In the genomic region with DNA sequence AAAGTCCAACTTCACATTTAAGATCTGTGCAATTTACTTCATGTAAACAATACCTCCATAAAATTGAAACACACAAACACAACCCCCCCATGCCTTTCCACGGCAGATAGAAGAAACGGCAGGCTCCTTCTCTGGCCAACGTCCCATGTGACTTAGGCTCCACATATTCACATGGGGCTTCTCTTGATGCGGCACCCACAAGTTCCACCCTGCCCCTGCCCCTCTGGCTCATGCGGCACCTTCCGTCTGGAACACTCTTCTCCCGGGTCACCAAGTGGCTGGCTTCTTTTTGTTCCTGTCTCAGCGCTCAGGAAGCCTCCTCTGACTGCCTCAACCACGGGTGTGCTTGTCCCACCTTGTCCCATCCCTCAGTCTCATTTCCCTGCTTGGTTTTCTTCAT, we compare ENCODE assay signal across 20 cellular contexts. TPM values are rescaled to one million over a fixed set of nuclear protein-coding genes. Genes with fewer than 3 reads are reported as not detected.
DNase-seq lines count a peak whose midpoint lies in the region; ATAC-seq, FAIRE-seq and TF ChIP-seq lines count a peak whose summit lies in the region.
"Had no signal": no experiment of that assay in that cellular context is flagged by ENCODE, and none has a peak within 500 bp of the region (broad histone marks: within the 10 kb centered on the region; RNA-seq: fewer than 3 reads in every experiment).

No MANE protein-coding gene starts in this region.

- peak overlapping the region; percentile 5 to 24 for H3K27ac Mint-ChIP-seq in natural killer cell
- peak overlapping the region in 1 of 2 donors; percentile 84 for H3K27ac Mint-ChIP-seq in natural killer cell treated with Interleukin-12 subunit alpha and Interleukin-12 subunit beta and Interleukin-15 and Interleukin-18, amount 100 ng/mL, for 72 hours
- peak overlapping the region; percentile 69 for H3K27ac Mint-ChIP-seq in stimulated activated effector memory CD8-positive, alpha-beta T cell treated with anti-CD3 and anti-CD28 coated beads, Interleukin-12 subunit alpha, Interleukin-12 subunit beta, amount 100 ng/mL, for 72 hours
- H3K27ac Mint-ChIP-seq: H9 had no signal

- H3K36me3 Mint-ChIP-seq in natural killer cell, result no peaks in the 10 kb centered on the region
- no peaks in the 10 kb centered on the region for H3K36me3 Mint-ChIP-seq in natural killer cell treated with Interleukin-12 subunit alpha and Interleukin-12 subunit beta and Interleukin-15 and Interleukin-18, amount 100 ng/mL, for 72 hours
- H3K36me3 Mint-ChIP-seq in stimulated activated effector memory CD8-positive, alpha-beta T cell treated with anti-CD3 and anti-CD28 coated beads, Interleukin-12 subunit alpha, Interleukin-12 subunit beta, amount 100 ng/mL, for 72 hours, result no peaks in the 10 kb centered on the region

- intact Hi-C loops in natural killer cell (cut with micrococcal nuclease), result no loop called here
- intact Hi-C loops in K562 (cut with micrococcal nuclease), result no loop called here

- TF ChIP-seq EP300 in K562 (IDR thresholded peaks at IDR 0.05; ENCODE audit: low read length), result no peak

- no peak overlapping the region for H3K4me2 ChIP-seq in K562 (ENCODE audit: insufficient read depth, low read length)

- H3K79me2 ChIP-seq in K562 (ENCODE audit: control insufficient read depth, insufficient read depth, low read length), result no peaks in the 10 kb centered on the region

- POLR2A ChIA-PET in HEK293 (lab: Yijun Ruan, JAX) (no interaction called here), K562 (lab: Yijun Ruan, JAX) (no interaction called here)

- H3K9me3 Mint-ChIP-seq in natural killer cell, result no peaks in the 10 kb centered on the region
- no peaks in the 10 kb centered on the region for H3K9me3 Mint-ChIP-seq in natural killer cell treated with Interleukin-12 subunit alpha and Interleukin-12 subunit beta and Interleukin-15 and Interleukin-18, amount 100 ng/mL, for 72 hours
- no peaks in the 10 kb centered on the region for H3K9me3 Mint-ChIP-seq in stimulated activated effector memory CD8-positive, alpha-beta T cell treated with anti-CD3 and anti-CD28 coated beads, Interleukin-12 subunit alpha, Interleukin-12 subunit beta, amount 100 ng/mL, for 72 hours
- H3K9me3 Mint-ChIP-seq: H9 had no signal

- no peaks in the 10 kb centered on the region for H4K20me1 ChIP-seq in K562 (replicated peaks; ENCODE audit: control insufficient read depth, insufficient read depth, low read length)

- no peak for TF ChIP-seq POLR2A in K562 (conservative IDR thresholded peaks at IDR 0.05)

- CTCF ChIA-PET in HEK293 (lab: Yijun Ruan, JAX) (interaction anchor here (0.7 kb wide), 1 partner anchor 69 kb away, joined by 3 read pairs; no protein-coding TSS in a partner anchor), K562 (lab: Yijun Ruan, JAX; ENCODE audit: low intra/inter-chr PET ratio) (no interaction called here)

- no peak for FAIRE-seq in K562 (lab: Jason Lieb, UNC)

- H3K9me3 ChIP-seq in HEK293 (ENCODE audit: control insufficient read depth, insufficient read depth, low read depth, low read length) (no peaks in the 10 kb centered on the region), K562 (replicated peaks; ENCODE audit: control insufficient read depth, insufficient read depth, low read depth, low read length) (no peaks in the 10 kb centered on the region)
- no peaks in the 10 kb centered on the region for H3K9me3 ChIP-seq in effector memory CD4-positive, alpha-beta T cell (ENCODE audit: control insufficient read depth, low read length)
- H3K9me3 ChIP-seq: SJSA1 had no signal

- H3K27me3 Mint-ChIP-seq in natural killer cell (ENCODE audit: low read depth in 2 of 2), result no peaks in the 10 kb centered on the region
- H3K27me3 Mint-ChIP-seq in natural killer cell treated with Interleukin-12 subunit alpha and Interleukin-12 subunit beta and Interleukin-15 and Interleukin-18, amount 100 ng/mL, for 72 hours, result no peaks in the 10 kb centered on the region

- ATAC-seq in natural killer cell (no peak), K562 (peak; percentile 7; the same call in 1 of the 3 replicates)
- ATAC-seq in natural killer cell treated with Interleukin-12 subunit alpha and Interleukin-12 subunit beta and Interleukin-15 and Interleukin-18, amount 100 ng/mL, for 72 hours, result no peak
- ATAC-seq in stimulated activated effector memory CD8-positive, alpha-beta T cell treated with anti-CD3 and anti-CD28 coated beads, Interleukin-12 subunit alpha, Interleukin-12 subunit beta, amount 100 ng/mL, for 72 hours, result no peak

- in situ Hi-C loops in K562 (cut with MboI), result no loop called here

- TF ChIP-seq CTCF in natural killer cell (IDR thresholded peaks at IDR 0.05), result no peak
- TF ChIP-seq CTCF in HEK293 (tag by site-specific recombination; IDR thresholded peaks at IDR 0.05), result no peak
- no peak for TF ChIP-seq CTCF in K562 (IDR thresholded peaks at IDR 0.05 in 2 of 3, conservative IDR thresholded peaks at IDR 0.05 in 1 of 3; ENCODE audit: insufficient read depth in 2 of 3, low read depth in 1 of 3, low read length in 3 of 3)

- H3K9ac ChIP-seq in K562 (ENCODE audit: insufficient read depth in 1 of 2, low read depth in 2 of 2, low read length in 2 of 2), result no peak overlapping the region

- H3K4me3 ChIP-seq in HEK293 (ENCODE audit: low read depth, low read length), result no peak overlapping the region
- no peak overlapping the region for H3K4me3 ChIP-seq in K562
- H3K4me3 ChIP-seq in effector memory CD4-positive, alpha-beta T cell (ENCODE audit: insufficient read depth, low read depth, low read length, poor library complexity, severe bottlenecking), result no peak overlapping the region
- H3K4me3 ChIP-seq: SJSA1 had no signal

- BruUV-seq in K562 (replicated peaks; lab: Mats Ljungman, UMichigan), result no TSS peak

- 55% methylated on average over 8 of the region's 9 CpGs for WGBS in K562 (ENCODE audit: insufficient coverage, low coverage, missing lambda C conversion rate)

- H3K9me1 ChIP-seq in K562 (ENCODE audit: control insufficient read depth, insufficient read depth, low read length), result no peaks in the 10 kb centered on the region

- H2AFZ ChIP-seq in K562 (ENCODE audit: low read depth, low read length), result no peak overlapping the region

- H3K4me1 Mint-ChIP-seq in natural killer cell, result peaks cover 46 to 70% of the 10 kb centered on the region in 2 donors
- H3K4me1 Mint-ChIP-seq in natural killer cell treated with Interleukin-12 subunit alpha and Interleukin-12 subunit beta and Interleukin-15 and Interleukin-18, amount 100 ng/mL, for 72 hours (ENCODE audit: low read depth in 2 of 2), result peaks cover 29 to 46% of the 10 kb centered on the region in 2 donors
- H3K4me1 Mint-ChIP-seq in stimulated activated effector memory CD8-positive, alpha-beta T cell treated with anti-CD3 and anti-CD28 coated beads, Interleukin-12 subunit alpha, Interleukin-12 subunit beta, amount 100 ng/mL, for 72 hours, result peaks cover 48% of the 10 kb centered on the region

- no peak overlapping the region for H3K4me3 Mint-ChIP-seq in natural killer cell
- H3K4me3 Mint-ChIP-seq in natural killer cell treated with Interleukin-12 subunit alpha and Interleukin-12 subunit beta and Interleukin-15 and Interleukin-18, amount 100 ng/mL, for 72 hours, result no peak overlapping the region
- no peak overlapping the region for H3K4me3 Mint-ChIP-seq in stimulated activated effector memory CD8-positive, alpha-beta T cell treated with anti-CD3 and anti-CD28 coated beads, Interleukin-12 subunit alpha, Interleukin-12 subunit beta, amount 100 ng/mL, for 72 hours
- H3K4me3 Mint-ChIP-seq: H9 had no signal

- H3K36me3 ChIP-seq in HEK293 (ENCODE audit: control insufficient read depth in 2 of 2, insufficient read depth in 1 of 2, low read length in 2 of 2) (no peaks in the 10 kb centered on the region), K562 (ENCODE audit: control insufficient read depth, insufficient read depth, low read length) (no peaks in the 10 kb centered on the region)
- peaks cover 7% of the 10 kb centered on the region for H3K36me3 ChIP-seq in effector memory CD4-positive, alpha-beta T cell (ENCODE audit: control insufficient read depth, insufficient read depth, low read length)
- H3K36me3 ChIP-seq: SJSA1 had no signal

- H3K4me1 ChIP-seq in HEK293 (ENCODE audit: control insufficient read depth, insufficient read depth, low read length), result no peaks in the 10 kb centered on the region
- peaks cover 10 to 36% of the 10 kb centered on the region in 2 experiments for H3K4me1 ChIP-seq in K562 (replicated peaks in 1 of 2; ENCODE audit: control insufficient read depth in 2 of 2, insufficient read depth in 2 of 2, low read length in 2 of 2)
- peaks cover 4% of the 10 kb centered on the region for H3K4me1 ChIP-seq in effector memory CD4-positive, alpha-beta T cell (ENCODE audit: control insufficient read depth, insufficient read depth, low read length, poor library complexity, severe bottlenecking)

- H3K27ac ChIP-seq in HEK293 (ENCODE audit: extremely low read depth, low read depth, low read length) (no peak overlapping the region), K562 (ENCODE audit: extremely low read depth, low read depth, low read length) (no peak overlapping the region; the same call in 2 of the 3 replicates)
- no peak overlapping the region for H3K27ac ChIP-seq in effector memory CD4-positive, alpha-beta T cell (ENCODE audit: insufficient read depth, low read length, poor library complexity, severe bottlenecking)
- H3K27ac ChIP-seq: SJSA1 had no signal

- TF ChIP-seq RAD21 in K562 (CRISPR knock-in tag; conservative IDR thresholded peaks at IDR 0.05 in 1 of 2, IDR thresholded peaks at IDR 0.05 in 1 of 2), result no peak

- no peaks in the 10 kb centered on the region for H3K27me3 ChIP-seq in K562 (ENCODE audit: control insufficient read depth in 2 of 2, insufficient read depth in 2 of 2, low read length in 2 of 2)
- no peaks in the 10 kb centered on the region for H3K27me3 ChIP-seq in effector memory CD4-positive, alpha-beta T cell (replicated peaks; ENCODE audit: control insufficient read depth, insufficient read depth, low read length, poor library complexity, severe bottlenecking)
- H3K27me3 ChIP-seq: SJSA1 had no signal

- DNase-seq in natural killer cell, result no peak
- no peak for DNase-seq in natural killer cell treated with Interleukin-12 subunit alpha and Interleukin-12 subunit beta and Interleukin-15 and Interleukin-18, amount 100 ng/mL, for 72 hours (ENCODE audit: low spot score)
- no peak for DNase-seq in K562 (ENCODE audit: extremely low read depth in 1 of 4, low spot score in 3 of 4)
- DNase-seq in stimulated activated effector memory CD8-positive, alpha-beta T cell treated with anti-CD3 and anti-CD28 coated beads, Interleukin-12 subunit alpha, Interleukin-12 subunit beta, amount 100 ng/mL, for 72 hours (ENCODE audit: low spot score in 2 of 2), result no peak
- no peak for DNase-seq in effector memory CD4-positive, alpha-beta T cell
- DNase-seq in stimulated activated naive CD4-positive, alpha-beta T cell treated with Interleukin-2 at 50 U/mL for 16 hours (lab: John Stamatoyannopoulos, UW), result no peak
- no peak for DNase-seq in activated CD4-positive, CD25-positive, alpha-beta regulatory T cell treated with anti-CD3 and anti-CD28 coated beads, Interleukin-2, amount 50 U/mL, for 72 hours
- DNase-seq: COR-L47; DMS53; H9; NCI-H1436 treated with DMSO at 0.1 percent for 48 hours; NCI-H2081 treated with DMSO at 0.1 percent for 48 hours; NCI-H2227 treated with DMSO at 0.1 percent for 48 hours; NCI-H526; NK-92 treated with Interleukin-12 subunit alpha and Interleukin-12 subunit beta, amount 100 ng/mL, for 24 hours had no signal

RNA-seq across cellular contexts. Expression of a gene that starts 25.6 kb away (rescaled TPM):
- total RNA-seq in natural killer cell (10 to 100 TPM; 24.6 to 35.0 (median 33.1) TPM), K562 (2014; rRNA removed) (2.9 and 4.9 TPM in 2 replicates), K562 (2014; rRNA removed; fragmentation: Illumina TruSeq; extraction: Trizol) (2.0 and 3.0 TPM in 2 replicates), K562 (2015; rRNA removed; fragmentation: Illumina TruSeq; extraction: Trizol) (5.1 and 5.2 TPM in 2 replicates), K562 (2021) (5.3 and 6.9 TPM in 2 replicates)
- 10 to 100 TPM; 19.8 to 31.1 TPM for total RNA-seq in natural killer cell treated with Interleukin-12 subunit alpha and Interleukin-12 subunit beta and Interleukin-15 and Interleukin-18, amount 100 ng/mL, for 72 hours
- 3.2 and 8.5 TPM in 2 replicates for total RNA-seq in K562 (2011; cell fraction: chromatin; rRNA removed; ENCODE audit: low replicate concordance)
- total RNA-seq in K562 (2011; cell fraction: nucleolus; rRNA removed), result 6.3 and 9.5 TPM in 2 replicates
- 7.5 and 13.3 TPM in 2 replicates for total RNA-seq in K562 (2011; cell fraction: nucleoplasm; rRNA removed)
- polyA plus RNA-seq in K562 (2011; rRNA removed) (2.5 and 2.8 TPM in 2 replicates), K562 (2014; fragmentation: Illumina TruSeq; extraction: Trizol) (6.3 and 7.7 TPM in 2 replicates), K562 (2014; fragmentation: Nextera tagmentation; extraction: Ambion mirVana) (under 1 TPM; 0.14 to 0.52 TPM), K562 (2014; rRNA removed) (7.6 and 8.4 TPM in 2 replicates)
- 5.2 and 7.2 TPM in 2 replicates for polyA plus RNA-seq in K562 (2011; cell fraction: cytosol; rRNA removed)
- 7.9 and 10.5 TPM in 2 replicates for polyA plus RNA-seq in K562 (2011; cell fraction: nucleus; rRNA removed)
- 4.4 and 17.7 TPM in 2 replicates for polyA plus RNA-seq in K562 (2012)
- 1.5 and 2.1 TPM in 2 replicates for polyA minus RNA-seq in K562 (2011; rRNA and poly(A)+ RNA removed)
- polyA minus RNA-seq in K562 (2011; cell fraction: cytosol; rRNA and poly(A)+ RNA removed), result 5.5 TPM in 1 of 2 replicates, not detected in the other
- polyA minus RNA-seq in K562 (2011; cell fraction: nucleus; rRNA and poly(A)+ RNA removed), result 3.1 and 4.2 TPM in 2 replicates

RNA-seq across cellular contexts. Expression of a gene that starts 36.9 kb away (rescaled TPM):
- total RNA-seq in natural killer cell, result 1 to 10 TPM; 5.3 to 7.7 (median 6.8) TPM
- total RNA-seq in natural killer cell treated with Interleukin-12 subunit alpha and Interleukin-12 subunit beta and Interleukin-15 and Interleukin-18, amount 100 ng/mL, for 72 hours, result 1 to 10 TPM in 1 of 2 donors, not detected in 1; 1.3 TPM
- not detected in 2 replicates for total RNA-seq in K562 (2011; cell fraction: chromatin; rRNA removed; ENCODE audit: low replicate concordance)
- 0.92 TPM in 1 of 2 replicates, not detected in the other for total RNA-seq in K562 (2011; cell fraction: nucleolus; rRNA removed)
- total RNA-seq in K562 (2011; cell fraction: nucleoplasm; rRNA removed), result not detected in 2 replicates
- total RNA-seq in K562 (2014; rRNA removed), result 0.18 TPM in 1 of 2 replicates, not detected in the other
- total RNA-seq in K562 (2014; rRNA removed; fragmentation: Illumina TruSeq; extraction: Trizol), result not detected in 2 replicates
- total RNA-seq in K562 (2015; rRNA removed; fragmentation: Illumina TruSeq; extraction: Trizol), result 0.38 TPM in 1 of 2 replicates, not detected in the other
- total RNA-seq in K562 (2021), result 0.78 TPM in 1 of 2 replicates, not detected in the other
- not detected in 2 replicates for polyA plus RNA-seq in K562 (2011; rRNA removed)
- polyA plus RNA-seq in K562 (2011; cell fraction: cytosol; rRNA removed), result 0.15 and 0.22 TPM in 2 replicates
- polyA plus RNA-seq in K562 (2011; cell fraction: nucleus; rRNA removed), result 1.6 and 3.1 TPM in 2 replicates
- 0.78 and 4.1 TPM in 2 replicates for polyA plus RNA-seq in K562 (2012)
- polyA plus RNA-seq in K562 (2014; fragmentation: Illumina TruSeq; extraction: Trizol), result 0.74 and 0.82 TPM in 2 replicates
- under 1 TPM in 1 of 2 experiments, not detected in 1; 0.15 TPM for polyA plus RNA-seq in K562 (2014; fragmentation: Nextera tagmentation; extraction: Ambion mirVana)
- 0.44 TPM in 1 of 2 replicates, not detected in the other for polyA plus RNA-seq in K562 (2014; rRNA removed)
- not detected in 2 replicates for polyA minus RNA-seq in K562 (2011; rRNA and poly(A)+ RNA removed)
- not detected in 2 replicates for polyA minus RNA-seq in K562 (2011; cell fraction: cytosol; rRNA and poly(A)+ RNA removed)
- not detected in 2 replicates for polyA minus RNA-seq in K562 (2011; cell fraction: nucleus; rRNA and poly(A)+ RNA removed)
- total RNA-seq: HT1080, SJSA1 had no signal
- polyA plus RNA-seq: AG04450, BJ had no signal

RNA-seq across cellular contexts. Expression of a gene that starts 41.3 kb away (rescaled TPM):
- total RNA-seq in natural killer cell (10 to 100 TPM; 28.2 to 33.0 (median 32.8) TPM), K562 (2014; rRNA removed) (0.09 TPM in 1 of 2 replicates, not detected in the other), K562 (2014; rRNA removed; fragmentation: Illumina TruSeq; extraction: Trizol) (not detected in 2 replicates), K562 (2015; rRNA removed; fragmentation: Illumina TruSeq; extraction: Trizol) (not detected in 2 replicates), K562 (2021) (0.62 and 0.96 TPM in 2 replicates)
- 10 to 100 TPM in 1 of 2 donors, 1 to 10 TPM in 1; 8.5 to 14.6 TPM for total RNA-seq in natural killer cell treated with Interleukin-12 subunit alpha and Interleukin-12 subunit beta and Interleukin-15 and Interleukin-18, amount 100 ng/mL, for 72 hours
- 0.84 and 1.7 TPM in 2 replicates for total RNA-seq in K562 (2011; cell fraction: chromatin; rRNA removed; ENCODE audit: low replicate concordance)
- total RNA-seq in K562 (2011; cell fraction: nucleolus; rRNA removed), result 0.53 TPM in 1 of 2 replicates, not detected in the other
- 1.1 and 1.3 TPM in 2 replicates for total RNA-seq in K562 (2011; cell fraction: nucleoplasm; rRNA removed)
- polyA plus RNA-seq in K562 (2011; rRNA removed) (0.20 TPM in 1 of 2 replicates, not detected in the other), K562 (2014; fragmentation: Illumina TruSeq; extraction: Trizol) (not detected in 2 replicates), K562 (2014; fragmentation: Nextera tagmentation; extraction: Ambion mirVana) (not detected), K562 (2014; rRNA removed) (not detected in 2 replicates)
- polyA plus RNA-seq in K562 (2011; cell fraction: cytosol; rRNA removed), result 0.07 TPM in 1 of 2 replicates, not detected in the other
- 0.28 and 0.39 TPM in 2 replicates for polyA plus RNA-seq in K562 (2011; cell fraction: nucleus; rRNA removed)
- 0.05 and 1.1 TPM in 2 replicates for polyA plus RNA-seq in K562 (2012)
- not detected in 2 replicates for polyA minus RNA-seq in K562 (2011; rRNA and poly(A)+ RNA removed)
- polyA minus RNA-seq in K562 (2011; cell fraction: cytosol; rRNA and poly(A)+ RNA removed), result not detected in 2 replicates
- polyA minus RNA-seq in K562 (2011; cell fraction: nucleus; rRNA and poly(A)+ RNA removed), result not detected in 2 replicates
- total RNA-seq: HT1080, SJSA1 had no signal
